ENCODE assay signal across 9 cellular contexts in genomic region chr1:14599173-14599754, GRCh38. TPM values are rescaled to one million over a fixed set of nuclear protein-coding genes. Genes with fewer than 3 reads are reported as not detected.
DNase-seq lines count a peak whose midpoint lies in the region; ATAC-seq and TF ChIP-seq lines count a peak whose summit lies in the region.
"Had no signal": no experiment of that assay in that cellular context is flagged by ENCODE, and none has a peak within 500 bp of the region (broad histone marks: within the 10 kb centered on the region; RNA-seq: fewer than 3 reads in every experiment).

No MANE protein-coding gene starts in this region.

- peak overlapping the region; percentile 49 for H3K4me3 ChIP-seq in iPS DF 6.9 (ENCODE audit: low read length)
- H3K4me3 ChIP-seq in skeletal muscle satellite cell (ENCODE audit: low read length) = peak overlapping the region; percentile 64

- DNase-seq in iPS DF 6.9 (ENCODE audit: low read depth, low spot score) (no peak), amniotic stem cell (lab: John Stamatoyannopoulos, UW) (no peak), GM19238 (ENCODE audit: insufficient read length, low spot score) (no peak)

- no CpG with 5 or more reads among the region's 45 CpGs for WGBS in iPS DF 6.9 (ENCODE audit: insufficient coverage, insufficient read length)

- peak; percentile 28 for ATAC-seq in GM18868 (IDR thresholded peaks at IDR 0.05; ENCODE audit: unreplicated experiment)
- no peak for ATAC-seq in HG02588 (IDR thresholded peaks at IDR 0.05; ENCODE audit: unreplicated experiment)
- ATAC-seq in HG03039 (IDR thresholded peaks at IDR 0.05; ENCODE audit: unreplicated experiment) = no peak
- ATAC-seq: HCT116 had no signal

- peaks cover 3% of the 10 kb centered on the region; the same call in 1 of the 2 replicates for H3K27me3 ChIP-seq in iPS DF 6.9 (ENCODE audit: control insufficient read depth, insufficient read depth, low read length)
- peaks cover 44% of the 10 kb centered on the region for H3K27me3 ChIP-seq in skeletal muscle satellite cell (ENCODE audit: control insufficient read depth, insufficient read depth, low read length)

- no peaks in the 10 kb centered on the region; the same call in 1 of the 2 replicates for H3K4me1 ChIP-seq in iPS DF 6.9 (ENCODE audit: control insufficient read depth, insufficient read depth, low read length)
- H3K4me1 ChIP-seq in skeletal muscle satellite cell (ENCODE audit: control insufficient read depth, insufficient read depth, low read length) = no peaks in the 10 kb centered on the region

- peak overlapping the region; percentile 86 for H3K27ac ChIP-seq in VCaP
- H3K27ac ChIP-seq in iPS DF 6.9 (ENCODE audit: low read length) = no peak overlapping the region

- no peak overlapping the region for H3K9ac ChIP-seq in skeletal muscle satellite cell (ENCODE audit: low read depth, low read length)

- peak overlapping the region; percentile 84 for H3K4me2 ChIP-seq in skeletal muscle satellite cell (ENCODE audit: low read length)

- no peaks in the 10 kb centered on the region for H3K9me3 ChIP-seq in iPS DF 6.9 (ENCODE audit: control insufficient read depth, insufficient read depth, low read length)
- H3K9me3 ChIP-seq in skeletal muscle satellite cell (replicated peaks; ENCODE audit: low read length) = no peaks in the 10 kb centered on the region

- H3K36me3 ChIP-seq in iPS DF 6.9 (ENCODE audit: control insufficient read depth, insufficient read depth, low read length) = no peaks in the 10 kb centered on the region
- H3K36me3 ChIP-seq in skeletal muscle satellite cell (ENCODE audit: insufficient read depth, low read length) = no peaks in the 10 kb centered on the region

- TF ChIP-seq CTCF in VCaP (conservative IDR thresholded peaks at IDR 0.05) = peak; percentile 19

RNA-seq across cellular contexts. Expression of gene KAZN, which starts 0.8 kb away (rescaled TPM):
- 7.4 and 8.9 TPM in 2 replicates for total RNA-seq in skeletal muscle satellite cell (2012; rRNA removed)
